Comparison of ENCODE assay signal across 14 cellular contexts in genomic region chr6:37174515-37175331, GRCh38. TPM values are rescaled to one million over a fixed set of nuclear protein-coding genes. Genes with fewer than 3 reads are reported as not detected.
A peak's percentile ranks its signal among the peaks of the same experiment; 100 is the strongest.
DNase-seq lines count a peak whose midpoint lies in the region; ATAC-seq and TF ChIP-seq lines count a peak whose summit lies in the region.
"Had no signal": no experiment of that assay in that cellular context is flagged by ENCODE, and none has a peak within 500 bp of the region (broad histone marks: within the 10 kb centered on the region; RNA-seq: fewer than 3 reads in every experiment).

No MANE protein-coding gene starts in this region.

- H3K36me3 Mint-ChIP-seq in activated CD4-positive, alpha-beta T cell treated with anti-CD3 and anti-CD28 coated beads for 36 hours (ENCODE audit: low read depth): peaks cover 67% of the 10 kb centered on the region
- H3K36me3 Mint-ChIP-seq in stimulated activated memory B cell treated with anti-CD40 and anti-IgM and Interleukin-4, amounts not matched to agents 10 μg/mL and 1 μg/mL and 100 μg/mL, for 72 hours: peaks cover 38% of the 10 kb centered on the region

- intact Hi-C loops in activated CD4-positive, alpha-beta T cell treated with anti-CD3 and anti-CD28 coated beads for 36 hours (cut with DNase I, micrococcal nuclease): loop anchor here (5.0 kb wide), 2 partner anchors 287 to 302 kb away; partner anchors contain the start of genes C6orf89 (in 1 of the 2) and PPIL1 (in 1 of the 2)

- POLR2A ChIA-PET in activated CD4-positive, alpha-beta T cell treated with anti-CD3 and anti-CD28 coated beads for 36 hours (lab: Charles Lee): interaction anchor here (0.5 to 0.7 kb wide), 2 partner anchors 73 to 156 kb away, joined by 3 read pairs; no protein-coding TSS in a partner anchor

- CTCF ChIA-PET in activated CD4-positive, alpha-beta T cell treated with anti-CD3 and anti-CD28 coated beads for 36 hours (lab: Charles Lee): interaction anchor here (0.7 to 13.7 kb wide), 10 partner anchors 15 to 292 kb away, joined by 3 to 271 read pairs (median 5); no protein-coding TSS in a partner anchor

- peak; percentile 13 for DNase-seq in activated CD4-positive, alpha-beta T cell treated with anti-CD3 and anti-CD28 coated beads for 36 hours
- DNase-seq in activated CD4-positive, alpha-beta T cell treated with anti-CD3 and anti-CD28 coated beads for 4 hours: no peak
- DNase-seq in epithelial cell of prostate (ENCODE audit: low read depth, low spot score) (no peak), NCI-H1694 treated with DMSO at 0.1 percent for 48 hours (lab: John Stamatoyannopoulos, UW) (no peak)
- DNase-seq in stimulated activated CD4-positive, alpha-beta T cell treated with anti-CD3 and anti-CD28 coated beads, Interleukin-12 subunit alpha, Interleukin-12 subunit beta, amount 100 ng/mL, for 4 hours: no peak
- DNase-seq: central memory CD4-positive, alpha-beta T cell; GF-D8; KG1; NCI-H226 had no signal

- no peaks in the 10 kb centered on the region for H3K9me3 Mint-ChIP-seq in activated CD4-positive, alpha-beta T cell treated with anti-CD3 and anti-CD28 coated beads for 36 hours (ENCODE audit: low read depth)
- no peaks in the 10 kb centered on the region for H3K9me3 Mint-ChIP-seq in stimulated activated memory B cell treated with anti-CD40 and anti-IgM and Interleukin-4, amounts not matched to agents 10 μg/mL and 1 μg/mL and 100 μg/mL, for 72 hours

- ATAC-seq in activated CD4-positive, alpha-beta T cell treated with anti-CD3 and anti-CD28 coated beads for 36 hours: no peak
- no peak for ATAC-seq in stimulated activated memory B cell treated with anti-CD40 and anti-IgM and Interleukin-4, amounts not matched to agents 10 μg/mL and 1 μg/mL and 100 μg/mL, for 72 hours
- ATAC-seq in GM18502 (IDR thresholded peaks at IDR 0.05; ENCODE audit: poor library complexity, unreplicated experiment): no peak
- ATAC-seq: left lobe of liver had no signal

- no peak for TF ChIP-seq CTCF in VCaP (conservative IDR thresholded peaks at IDR 0.05)

- no peaks in the 10 kb centered on the region for H3K27me3 Mint-ChIP-seq in activated CD4-positive, alpha-beta T cell treated with anti-CD3 and anti-CD28 coated beads for 36 hours
- H3K27me3 Mint-ChIP-seq in stimulated activated memory B cell treated with anti-CD40 and anti-IgM and Interleukin-4, amounts not matched to agents 10 μg/mL and 1 μg/mL and 100 μg/mL, for 72 hours: no peaks in the 10 kb centered on the region
- H3K27me3 Mint-ChIP-seq: progenitor cell of endocrine pancreas had no signal

- H3K27ac Mint-ChIP-seq in activated CD4-positive, alpha-beta T cell treated with anti-CD3 and anti-CD28 coated beads for 36 hours: peak overlapping the region; percentile 96
- H3K27ac Mint-ChIP-seq in stimulated activated memory B cell treated with anti-CD40 and anti-IgM and Interleukin-4, amounts not matched to agents 10 μg/mL and 1 μg/mL and 100 μg/mL, for 72 hours: peak overlapping the region; percentile 40
- H3K27ac Mint-ChIP-seq: progenitor cell of endocrine pancreas had no signal

- H3K27ac ChIP-seq in VCaP: peak overlapping the region; percentile 92; the same call in 1 of the 2 replicates
- H3K27ac ChIP-seq in epithelial cell of prostate: peak overlapping the region; percentile 94

- peaks cover 51% of the 10 kb centered on the region for H3K4me1 Mint-ChIP-seq in activated CD4-positive, alpha-beta T cell treated with anti-CD3 and anti-CD28 coated beads for 36 hours
- peaks cover 74% of the 10 kb centered on the region for H3K4me1 Mint-ChIP-seq in stimulated activated memory B cell treated with anti-CD40 and anti-IgM and Interleukin-4, amounts not matched to agents 10 μg/mL and 1 μg/mL and 100 μg/mL, for 72 hours

- peak overlapping the region; percentile 91 for H3K4me3 Mint-ChIP-seq in activated CD4-positive, alpha-beta T cell treated with anti-CD3 and anti-CD28 coated beads for 36 hours
- H3K4me3 Mint-ChIP-seq in stimulated activated memory B cell treated with anti-CD40 and anti-IgM and Interleukin-4, amounts not matched to agents 10 μg/mL and 1 μg/mL and 100 μg/mL, for 72 hours: no peak overlapping the region

RNA-seq across cellular contexts. Expression of gene PIM1, which starts 4.8 kb away (rescaled TPM):
- 100 to 1,000 TPM; 137 to 163 TPM for total RNA-seq in activated CD4-positive, alpha-beta T cell treated with anti-CD3 and anti-CD28 coated beads for 36 hours
